ENCODE assay signal across 22 cellular contexts in genomic region chr10:130938051-130938450, GRCh38.
"Had no signal": no experiment of that assay in that cellular context is flagged by ENCODE, and none has a peak within 500 bp of the region (broad histone marks: within the 10 kb centered on the region; RNA-seq: fewer than 3 reads in every experiment).

No MANE protein-coding gene starts in this region.

- H3K4me3 Mint-ChIP-seq: dendritic cell treated with granulocyte-macrophage colony-stimulating factor and Interleukin-4, amounts not matched to agents 40 ng/mL and 50 ng/mL, for 4 days; effector memory CD8-positive, alpha-beta T cell; endodermal cell; naive thymus-derived CD4-positive, alpha-beta T cell had no signal

- H3K4me3 ChIP-seq: esophagus squamous epithelium, gastrocnemius medialis, heart right ventricle, left lung, lung had no signal

- H3K4me1 Mint-ChIP-seq: naive thymus-derived CD4-positive, alpha-beta T cell had no signal

- H3K4me1 ChIP-seq: esophagus squamous epithelium, gastrocnemius medialis, left lung had no signal

- H3K9me3 Mint-ChIP-seq: dendritic cell treated with granulocyte-macrophage colony-stimulating factor and Interleukin-4, amounts not matched to agents 40 ng/mL and 50 ng/mL, for 4 days; endodermal cell; naive thymus-derived CD4-positive, alpha-beta T cell had no signal

- DNase-seq: cortex of kidney; effector CD8-positive, alpha-beta T cell; effector memory CD8-positive, alpha-beta T cell; endodermal cell; erythroblast; esophagus squamous epithelium; foreskin fibroblast; foreskin melanocyte; gastrocnemius medialis; glutamatergic neuron; heart right ventricle; hippocampal formation; left cardiac atrium; left lung; left ventricle myocardium superior; mesenchymal stem cell; midbrain; naive thymus-derived CD4-positive, alpha-beta T cell had no signal

- H3K27ac ChIP-seq: epithelial cell of prostate, esophagus squamous epithelium, gastrocnemius medialis, heart right ventricle, left lung had no signal

- H3K36me3 Mint-ChIP-seq: naive thymus-derived CD4-positive, alpha-beta T cell had no signal

- H3K27me3 ChIP-seq: gastrocnemius medialis had no signal

- H3K36me3 ChIP-seq: esophagus squamous epithelium, gastrocnemius medialis, heart right ventricle, left lung had no signal

- ATAC-seq: effector memory CD8-positive, alpha-beta T cell; esophagus mucosa; gastrocnemius medialis; heart right ventricle; left cardiac atrium; left lung; left ventricle myocardium superior; naive thymus-derived CD4-positive, alpha-beta T cell had no signal

- H3K27me3 Mint-ChIP-seq: dendritic cell treated with granulocyte-macrophage colony-stimulating factor and Interleukin-4, amounts not matched to agents 40 ng/mL and 50 ng/mL, for 4 days; effector memory CD8-positive, alpha-beta T cell had no signal

- H3K9me3 ChIP-seq: esophagus squamous epithelium, gastrocnemius medialis, heart right ventricle, left lung had no signal

- H3K27ac Mint-ChIP-seq: dendritic cell treated with granulocyte-macrophage colony-stimulating factor and Interleukin-4, amounts not matched to agents 40 ng/mL and 50 ng/mL, for 4 days; effector memory CD8-positive, alpha-beta T cell; endodermal cell; naive thymus-derived CD4-positive, alpha-beta T cell had no signal
